Comparison of ENCODE assay signal across 9 cellular contexts in the genomic region with DNA sequence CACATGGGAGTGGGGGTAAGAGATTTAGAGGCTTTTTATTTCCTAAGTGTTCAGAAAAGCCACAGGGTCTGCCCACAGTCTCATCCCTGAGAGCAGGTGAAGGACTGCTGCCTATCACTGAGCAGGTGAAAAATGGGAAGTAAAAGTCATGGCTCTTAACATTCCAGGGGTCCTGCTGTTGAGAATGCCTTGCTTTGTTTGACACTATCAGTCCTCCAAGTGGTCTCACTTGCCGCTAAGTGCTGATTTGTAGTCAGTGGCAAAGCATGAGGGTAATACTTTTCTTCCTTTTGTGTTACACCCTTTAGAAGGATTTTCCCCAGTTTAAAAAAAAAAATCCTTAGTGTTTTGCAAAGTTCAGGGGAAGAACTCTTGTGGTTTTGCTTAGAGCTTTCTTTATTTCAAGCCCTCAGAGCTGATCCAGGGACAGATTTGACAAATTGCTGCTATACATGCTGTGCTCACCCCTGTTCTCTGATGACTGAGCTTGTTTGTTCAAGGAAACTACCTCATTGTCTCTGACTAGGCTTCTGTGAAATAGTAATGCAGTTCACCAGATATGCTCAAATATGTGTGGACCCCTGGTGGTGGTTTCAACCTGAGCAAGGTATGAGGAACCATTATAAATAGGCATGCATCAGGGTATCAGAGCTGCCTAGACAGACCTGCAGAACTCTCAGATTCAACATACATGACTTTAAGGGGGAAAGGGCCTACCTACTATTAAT.
DNase-seq lines count a peak whose midpoint lies in the region; ATAC-seq and TF ChIP-seq lines count a peak whose summit lies in the region.
"Had no signal": no experiment of that assay in that cellular context is flagged by ENCODE, and none has a peak within 500 bp of the region (broad histone marks: within the 10 kb centered on the region; RNA-seq: fewer than 3 reads in every experiment).

No MANE protein-coding gene starts in this region.

- H3K9me3 ChIP-seq in ectodermal cell (ENCODE audit: control insufficient read depth, low read length) (no peaks in the 10 kb centered on the region), MG63 (no peaks in the 10 kb centered on the region)
- H3K9me3 ChIP-seq: SJSA1 had no signal

- ATAC-seq in GM18505 (IDR thresholded peaks at IDR 0.05; ENCODE audit: unreplicated experiment) (peak; percentile 91), HG02588 (IDR thresholded peaks at IDR 0.05; ENCODE audit: unreplicated experiment) (peak; percentile 79)

- H3K4me3 Mint-ChIP-seq in type B pancreatic cell, result no peak overlapping the region
- no peak overlapping the region for H3K4me3 Mint-ChIP-seq in activated naive CD8-positive, alpha-beta T cell treated with anti-CD3 and anti-CD28 coated beads for 36 hours

- H3K27me3 Mint-ChIP-seq in type B pancreatic cell, result peaks cover 3% of the 10 kb centered on the region
- H3K27me3 Mint-ChIP-seq in activated naive CD8-positive, alpha-beta T cell treated with anti-CD3 and anti-CD28 coated beads for 36 hours, result no peaks in the 10 kb centered on the region

- no peaks in the 10 kb centered on the region for H3K9me3 Mint-ChIP-seq in type B pancreatic cell
- no peaks in the 10 kb centered on the region for H3K9me3 Mint-ChIP-seq in activated naive CD8-positive, alpha-beta T cell treated with anti-CD3 and anti-CD28 coated beads for 36 hours

- H3K36me3 Mint-ChIP-seq in type B pancreatic cell, result peaks cover 3% of the 10 kb centered on the region
- no peaks in the 10 kb centered on the region for H3K36me3 Mint-ChIP-seq in activated naive CD8-positive, alpha-beta T cell treated with anti-CD3 and anti-CD28 coated beads for 36 hours

- peaks cover 47% of the 10 kb centered on the region for H3K4me1 Mint-ChIP-seq in type B pancreatic cell (ENCODE audit: unreplicated experiment)
- H3K4me1 Mint-ChIP-seq in activated naive CD8-positive, alpha-beta T cell treated with anti-CD3 and anti-CD28 coated beads for 36 hours, result no peaks in the 10 kb centered on the region

- TF ChIP-seq POLR2A in GM18505 (IDR thresholded peaks at IDR 0.05; ENCODE audit: borderline replicate concordance, extremely low read depth, insufficient read depth, insufficient read length), result no peak

- peaks cover 21% of the 10 kb centered on the region for H3K4me1 ChIP-seq in ectodermal cell (ENCODE audit: control insufficient read depth, insufficient read depth, low read length)

- H3K36me3 ChIP-seq in ectodermal cell (ENCODE audit: control insufficient read depth, insufficient read depth, low read length) (no peaks in the 10 kb centered on the region), MG63 (no peaks in the 10 kb centered on the region)
- H3K36me3 ChIP-seq: SJSA1 had no signal

- WGBS in ectodermal cell, 2 experiments, result 0% methylated on average over 1 of the region's 1 CpG

- H3K27me3 ChIP-seq in ectodermal cell (ENCODE audit: control insufficient read depth, insufficient read depth, low read length, poor library complexity, severe bottlenecking) (no peaks in the 10 kb centered on the region), MG63 (no peaks in the 10 kb centered on the region)
- H3K27me3 ChIP-seq: SJSA1 had no signal

- H3K4me3 ChIP-seq in ectodermal cell (ENCODE audit: insufficient read depth, low read depth, low read length), result no peak overlapping the region
- no peak overlapping the region for H3K4me3 ChIP-seq in MG63
- H3K4me3 ChIP-seq: SJSA1 had no signal

- peak overlapping the region; percentile 70 for H3K27ac Mint-ChIP-seq in type B pancreatic cell
- no peak overlapping the region for H3K27ac Mint-ChIP-seq in activated naive CD8-positive, alpha-beta T cell treated with anti-CD3 and anti-CD28 coated beads for 36 hours

- peak; percentile 62 for TF ChIP-seq CTCF in type B pancreatic cell (conservative IDR thresholded peaks at IDR 0.05)

- peak overlapping the region; percentile 58 for H3K27ac ChIP-seq in ectodermal cell (ENCODE audit: insufficient read depth, low read depth, low read length, poor library complexity, severe bottlenecking)
- H3K27ac ChIP-seq: SJSA1 had no signal

- DNase-seq in NCI-H146 (lab: John Stamatoyannopoulos, UW) (peak; percentile 49), type B pancreatic cell (ENCODE audit: extremely low spot score, unreplicated experiment) (no peak), hippocampal formation (lab: John Stamatoyannopoulos, UW) (no peak), MG63 (no peak)
- no peak for DNase-seq in activated naive CD8-positive, alpha-beta T cell treated with anti-CD3 and anti-CD28 coated beads for 36 hours
